Comparison of ENCODE assay signal across 17 cellular contexts in genomic region chr1:163166886-163167555, GRCh38. TPM values are rescaled to one million over a fixed set of nuclear protein-coding genes. Genes with fewer than 3 reads are reported as not detected.
DNase-seq lines count a peak whose midpoint lies in the region; ATAC-seq and TF ChIP-seq lines count a peak whose summit lies in the region.
"Had no signal": no experiment of that assay in that cellular context is flagged by ENCODE, and none has a peak within 500 bp of the region (broad histone marks: within the 10 kb centered on the region; RNA-seq: fewer than 3 reads in every experiment).

No MANE protein-coding gene starts in this region.

- H3K27me3 ChIP-seq in HCT116 (ENCODE audit: insufficient read depth, low read length), result no peaks in the 10 kb centered on the region
- H3K27me3 ChIP-seq in smooth muscle cell (ENCODE audit: low read depth), result no peaks in the 10 kb centered on the region
- H3K27me3 ChIP-seq in Karpas-422 (ENCODE audit: low read length), result no peaks in the 10 kb centered on the region

- no peaks in the 10 kb centered on the region for H3K36me3 ChIP-seq in HCT116 (ENCODE audit: control insufficient read depth in 1 of 2, insufficient read depth in 2 of 2, low read length in 2 of 2)
- no peaks in the 10 kb centered on the region for H3K36me3 ChIP-seq in smooth muscle cell (ENCODE audit: low read depth)
- no peaks in the 10 kb centered on the region for H3K36me3 ChIP-seq in Karpas-422 (ENCODE audit: insufficient read depth, low read length)

- no peaks in the 10 kb centered on the region for H3K79me2 ChIP-seq in HCT116 (ENCODE audit: insufficient read depth, low read length)
- no peaks in the 10 kb centered on the region for H3K79me2 ChIP-seq in smooth muscle cell (ENCODE audit: low read depth)
- H3K79me2 ChIP-seq in Karpas-422 (ENCODE audit: low read length), result no peaks in the 10 kb centered on the region

- H3K4me1 ChIP-seq in HCT116 (ENCODE audit: control insufficient read depth in 1 of 2, insufficient read depth in 2 of 2, low read length in 2 of 2), result peaks cover 14 to 23% of the 10 kb centered on the region in 2 experiments
- H3K4me1 ChIP-seq in smooth muscle cell (ENCODE audit: low read depth), result peaks cover 11% of the 10 kb centered on the region
- peaks cover 6% of the 10 kb centered on the region; the same call in 1 of the 2 replicates for H3K4me1 ChIP-seq in Karpas-422 (ENCODE audit: low read length)

- H3K4me2 ChIP-seq in HCT116 (ENCODE audit: low read length) (no peak overlapping the region), smooth muscle cell (peak overlapping the region; percentile 60), Karpas-422 (ENCODE audit: low read depth, low read length, poor library complexity, severe bottlenecking) (no peak overlapping the region)

- H2AFZ ChIP-seq in HCT116 (ENCODE audit: low read depth, low read length, poor library complexity, severe bottlenecking) (no peak overlapping the region), smooth muscle cell (ENCODE audit: low read depth) (peak overlapping the region; percentile 86), Karpas-422 (ENCODE audit: low read length) (no peak overlapping the region)

- TF ChIP-seq POLR2A in HCT116 (IDR thresholded peaks at IDR 0.05; ENCODE audit: borderline replicate concordance, extremely low read depth, insufficient read depth, insufficient read length) (no peak), GM18505 (IDR thresholded peaks at IDR 0.05; ENCODE audit: borderline replicate concordance, extremely low read depth, insufficient read depth, insufficient read length) (no peak)

- H3K4me3 ChIP-seq in HCT116 (replicated peaks in 1 of 2; ENCODE audit: low read depth in 1 of 2, low read length in 2 of 2), result no peak overlapping the region
- H3K4me3 ChIP-seq in coronary artery, result no peak overlapping the region
- H3K4me3 ChIP-seq in smooth muscle cell, result no peak overlapping the region
- H3K4me3 ChIP-seq in Karpas-422 (ENCODE audit: low read length), result no peak overlapping the region

- no peak overlapping the region for H3K27ac ChIP-seq in HCT116 (ENCODE audit: low read depth, low read length)
- peak overlapping the region; percentile 27 to 75 for H3K27ac ChIP-seq in coronary artery
- H3K27ac ChIP-seq in smooth muscle cell (ENCODE audit: low read depth), result peak overlapping the region; percentile 45
- H3K27ac ChIP-seq in Karpas-422 (ENCODE audit: low read length), result no peak overlapping the region

- H3K9me3 ChIP-seq in HCT116 (ENCODE audit: control insufficient read depth in 1 of 2, insufficient read depth in 1 of 2, low read depth in 1 of 2, low read length in 2 of 2), result no peaks in the 10 kb centered on the region
- H3K9me3 ChIP-seq in smooth muscle cell (replicated peaks; ENCODE audit: low read depth), result no peaks in the 10 kb centered on the region
- no peaks in the 10 kb centered on the region for H3K9me3 ChIP-seq in Karpas-422 (ENCODE audit: low read length)

- RAD21 ChIA-PET in HCT116 (lab: Charles Lee; ENCODE audit: low non-redundant PET in 1 of 2, low total read pairs in 2 of 2, uncharacterized antibody in 2 of 2, unreplicated experiment in 2 of 2), result no interaction called here

- H3K9me2 ChIP-seq in HCT116 (ENCODE audit: insufficient read depth) (no peaks in the 10 kb centered on the region), Karpas-422 (replicated peaks; ENCODE audit: insufficient read depth, low read length) (no peaks in the 10 kb centered on the region)

- POLR2A ChIA-PET in HCT116 (lab: Charles Lee), result no interaction called here

- intact Hi-C loops in HCT116 (cut with micrococcal nuclease), result no loop called here

- no TSS peak for BruUV-seq in HCT116 (replicated peaks; lab: Mats Ljungman, UMichigan)

- WGBS in smooth muscle cell (ENCODE audit: low lambda C conversion rate), result 55% methylated on average over 6 of the region's 6 CpGs

- no peak for TF ChIP-seq CTCF in HCT116 (IDR thresholded peaks at IDR 0.05 in 2 of 3, conservative IDR thresholded peaks at IDR 0.05 in 1 of 3; ENCODE audit: borderline replicate concordance in 1 of 3, insufficient read depth in 1 of 3, low read depth in 2 of 3, low read length in 2 of 3)
- TF ChIP-seq CTCF in coronary artery (IDR thresholded peaks at IDR 0.05), result no peak
- no peak for TF ChIP-seq CTCF in smooth muscle cell (IDR thresholded peaks at IDR 0.05; ENCODE audit: borderline replicate concordance, insufficient read depth, poor library complexity, severe bottlenecking)

- ATAC-seq in HCT116 (no peak), GM18505 (IDR thresholded peaks at IDR 0.05; ENCODE audit: unreplicated experiment) (no peak), HG02763 (IDR thresholded peaks at IDR 0.05; ENCODE audit: unreplicated experiment) (no peak)
- ATAC-seq: activated CD4-positive, alpha-beta T cell treated with anti-CD3 and anti-CD28 coated beads for 36 hours; CD8-positive, alpha-beta T cell; effector memory CD8-positive, alpha-beta T cell; HepG2; left colon; natural killer cell treated with Interleukin-12 subunit alpha and Interleukin-12 subunit beta and Interleukin-15 and Interleukin-18, amount 100 ng/mL, for 72 hours had no signal

- H4K20me1 ChIP-seq in HCT116 (ENCODE audit: insufficient read depth), result no peaks in the 10 kb centered on the region
- H4K20me1 ChIP-seq in smooth muscle cell (ENCODE audit: low read depth), result no peaks in the 10 kb centered on the region
- H4K20me1 ChIP-seq in Karpas-422 (ENCODE audit: insufficient read depth, low read depth, low read length), result no peaks in the 10 kb centered on the region

- DNase-seq in HCT116 (ENCODE audit: low read depth, low spot score) (no peak), NOMO-1 treated with dmso at 0.1 percent for 144 hours (lab: John Stamatoyannopoulos, UW; ENCODE audit: unreplicated experiment) (peak; percentile 23), coronary artery (ENCODE audit: low spot score) (no peak), smooth muscle cell (lab: John Stamatoyannopoulos, UW; ENCODE audit: unreplicated experiment) (no peak), amygdala (lab: John Stamatoyannopoulos, UW) (no peak), Karpas-422 (no peak)
- DNase-seq: activated CD4-positive, alpha-beta T cell treated with anti-CD3 and anti-CD28 coated beads for 36 hours; activated T-cell treated with anti-CD3 and anti-CD28 coated beads, Interleukin-2, amount 50 U/mL, for 1 hour; CD8-positive, alpha-beta T cell; effector memory CD8-positive, alpha-beta T cell; left colon; NCI-H1436; SW 1271 had no signal

- TF ChIP-seq RAD21 in HCT116 (IDR thresholded peaks at IDR 0.05; ENCODE audit: low read depth), result no peak

- H3K9ac ChIP-seq in HCT116 (ENCODE audit: low read length) (no peak overlapping the region), smooth muscle cell (ENCODE audit: low read depth) (no peak overlapping the region), Karpas-422 (ENCODE audit: low read length) (no peak overlapping the region)

- CTCF ChIA-PET in HCT116 (lab: Charles Lee), result interaction anchor here (2.2 kb wide), 1 partner anchor 313 kb away, joined by 6 read pairs; no protein-coding TSS in a partner anchor

- peaks cover 11% of the 10 kb centered on the region for H3F3A ChIP-seq in smooth muscle cell (ENCODE audit: low read depth)

TF ChIP-seq in HCT116, 20 proteins besides CTCF, POLR2A, EP300 and RAD21:
- TF ChIP-seq TCF7L2 (IDR thresholded peaks at IDR 0.05; ENCODE audit: borderline replicate concordance, extremely low read depth, insufficient read depth, insufficient read length) (peak; percentile 40), CEBPB (IDR thresholded peaks at IDR 0.05; ENCODE audit: low read depth) (no peak)

RNA-seq across cellular contexts. Expression of gene RGS5, which starts 35.7 kb away (rescaled TPM):
- 4.6 TPM for total RNA-seq in HCT116 (2021; ENCODE audit: unreplicated experiment)
- polyA plus RNA-seq in HCT116 (2012), result 1.3 and 3.5 TPM in 2 replicates
- 5.2 and 49.1 TPM in 2 replicates for total RNA-seq in smooth muscle cell
- 1.9 and 2.5 TPM in 2 replicates for polyA plus RNA-seq in smooth muscle cell
- total RNA-seq in Karpas-422 (2014; rRNA removed; shearing (Covaris generic); ENCODE audit: low replicate concordance), result 4.5 and 27.0 TPM in 2 replicates

Comparison
In these comparisons a context has a peak if more than half of its experiments do, and no peak if none do; other contexts are left out.
1. H3K27ac ChIP-seq: peak in coronary artery (2 of 2) and smooth muscle cell (single experiment); none in HCT116 (single experiment) and Karpas-422 (single experiment).